ENCODE assay signal across 12 cellular contexts in the genomic region with DNA sequence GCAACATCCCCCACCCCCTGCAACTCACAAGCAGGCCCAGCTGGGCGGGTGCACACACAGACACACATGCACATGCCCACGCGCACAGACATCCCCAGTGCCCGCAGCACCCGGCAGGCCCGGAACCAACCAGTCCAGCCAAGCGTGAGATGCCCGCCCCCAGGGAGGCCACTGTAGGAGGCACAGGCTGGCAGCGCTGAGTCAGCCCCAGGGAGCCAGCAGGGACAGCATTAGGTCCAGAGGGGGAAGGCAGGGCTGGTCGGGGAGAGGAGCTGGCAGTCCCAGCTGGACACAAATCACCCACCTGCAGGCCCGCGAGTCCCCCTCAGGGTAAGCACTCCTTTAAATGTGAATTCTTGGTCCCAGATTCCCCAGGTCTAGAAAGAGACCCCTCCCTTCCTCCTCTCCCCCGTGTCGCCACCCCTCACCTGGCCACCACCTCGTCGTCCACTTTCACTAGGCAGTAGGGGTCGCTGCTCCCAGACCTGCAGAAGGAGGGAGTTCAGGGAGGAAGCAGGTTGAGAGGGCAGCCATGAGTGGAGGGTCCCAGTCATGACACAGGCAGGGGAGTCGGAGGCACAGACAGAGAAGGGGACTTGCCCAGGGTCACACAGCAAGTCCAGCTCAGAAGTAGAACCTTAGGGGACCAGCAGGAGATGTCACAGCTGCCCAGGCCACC. TPM values are rescaled to one million over a fixed set of nuclear protein-coding genes. Genes with fewer than 3 reads are reported as not detected.
DNase-seq lines count a peak whose midpoint lies in the region; ATAC-seq, FAIRE-seq and TF ChIP-seq lines count a peak whose summit lies in the region.
"Had no signal": no experiment of that assay in that cellular context is flagged by ENCODE, and none has a peak within 500 bp of the region (broad histone marks: within the 10 kb centered on the region; RNA-seq: fewer than 3 reads in every experiment).

No MANE protein-coding gene starts in this region.

- DNase-seq in ACHN = peak; percentile 93
- no peak for DNase-seq in HCT116 (ENCODE audit: low read depth, low spot score)
- DNase-seq in activated CD8-positive, alpha-beta T cell treated with anti-CD3 and anti-CD28 coated beads for 36 hours = no peak
- DNase-seq in HepG2 (ENCODE audit: low spot score) = peak; percentile 29
- DNase-seq in stimulated activated naive CD4-positive, alpha-beta T cell treated with Interleukin-2 at 50 U/mL for 16 hours (lab: John Stamatoyannopoulos, UW) = no peak
- no peak for DNase-seq in activated T-cell treated with anti-CD3 and anti-CD28 coated beads, Interleukin-2, amount 50 U/mL, for 1 hour
- no peak for DNase-seq in omental fat pad (ENCODE audit: low spot score)
- DNase-seq: effector CD8-positive, alpha-beta T cell; natural killer cell had no signal

- RAD21 ChIA-PET in HCT116 (lab: Charles Lee; ENCODE audit: low non-redundant PET in 1 of 2, low total read pairs in 2 of 2, uncharacterized antibody in 2 of 2, unreplicated experiment in 2 of 2) = no interaction called here

- H3K79me2 ChIP-seq in HCT116 (ENCODE audit: insufficient read depth, low read length) (peaks cover 12% of the 10 kb centered on the region; the same call in 1 of the 2 replicates), HepG2 (ENCODE audit: insufficient read depth, low read length) (no peaks in the 10 kb centered on the region)

- no peaks in the 10 kb centered on the region for H3K27me3 Mint-ChIP-seq in activated CD8-positive, alpha-beta T cell treated with anti-CD3 and anti-CD28 coated beads for 36 hours
- H3K27me3 Mint-ChIP-seq: stimulated activated naive CD8-positive, alpha-beta T cell treated with anti-CD3 and anti-CD28 coated beads, Interleukin-15, Interleukin-2, amounts not matched to agents 100 ng/mL and 50 ng/mL, for 24 hours had no signal

- no peak overlapping the region for H3K27ac Mint-ChIP-seq in activated CD8-positive, alpha-beta T cell treated with anti-CD3 and anti-CD28 coated beads for 36 hours
- H3K27ac Mint-ChIP-seq: natural killer cell; stimulated activated naive CD8-positive, alpha-beta T cell treated with anti-CD3 and anti-CD28 coated beads, Interleukin-15, Interleukin-2, amounts not matched to agents 100 ng/mL and 50 ng/mL, for 24 hours had no signal

- TF ChIP-seq CTCF in HCT116 (IDR thresholded peaks at IDR 0.05 in 2 of 3, conservative IDR thresholded peaks at IDR 0.05 in 1 of 3; ENCODE audit: borderline replicate concordance in 1 of 3, insufficient read depth in 1 of 3, low read depth in 2 of 3, low read length in 2 of 3) (peak in 2 of 3 experiments; percentile 42 to 46; a peak in 4 of 6 replicates), HepG2 (CRISPR knock-in tag; IDR thresholded peaks at IDR 0.05) (peak; percentile 78), omental fat pad (IDR thresholded peaks at IDR 0.05) (no peak)
- peak; percentile 16 for TF ChIP-seq CTCF in activated CD8-positive, alpha-beta T cell treated with anti-CD3 and anti-CD28 coated beads for 36 hours (IDR thresholded peaks at IDR 0.05)

- no peak for ATAC-seq in HCT116
- no peak for ATAC-seq in activated CD8-positive, alpha-beta T cell treated with anti-CD3 and anti-CD28 coated beads for 36 hours
- peak; percentile 71 for ATAC-seq in HepG2
- no peak for ATAC-seq in omental fat pad (ENCODE audit: low FRiP score)
- no peak for ATAC-seq in HG03196 (IDR thresholded peaks at IDR 0.05; ENCODE audit: unreplicated experiment)

- no peak overlapping the region for H3K4me3 ChIP-seq in HCT116 (replicated peaks in 1 of 2; ENCODE audit: low read depth in 1 of 2, low read length in 2 of 2)
- no peak overlapping the region for H3K4me3 ChIP-seq in HepG2 (replicated peaks in 1 of 3; ENCODE audit: insufficient read depth in 1 of 3, low read depth in 2 of 3, low read length in 3 of 3)

- 19% methylated on average over 6 of the region's 18 CpGs for WGBS in HepG2 (ENCODE audit: low lambda C conversion rate)

- no peaks in the 10 kb centered on the region for H3K9me3 Mint-ChIP-seq in activated CD8-positive, alpha-beta T cell treated with anti-CD3 and anti-CD28 coated beads for 36 hours
- H3K9me3 Mint-ChIP-seq: natural killer cell; stimulated activated naive CD8-positive, alpha-beta T cell treated with anti-CD3 and anti-CD28 coated beads, Interleukin-15, Interleukin-2, amounts not matched to agents 100 ng/mL and 50 ng/mL, for 24 hours had no signal

- H3K36me3 Mint-ChIP-seq in activated CD8-positive, alpha-beta T cell treated with anti-CD3 and anti-CD28 coated beads for 36 hours (ENCODE audit: low read depth) = no peaks in the 10 kb centered on the region
- H3K36me3 Mint-ChIP-seq: natural killer cell had no signal

- intact Hi-C loops in HCT116 (cut with micrococcal nuclease) = no loop called here
- intact Hi-C loops in activated CD8-positive, alpha-beta T cell treated with anti-CD3 and anti-CD28 coated beads for 36 hours (cut with micrococcal nuclease) = no loop called here
- intact Hi-C loops in HepG2 (cut with micrococcal nuclease; ENCODE audit: unreplicated experiment) = no loop called here

- BruUV-seq in HCT116 (replicated peaks; lab: Mats Ljungman, UMichigan) (no TSS peak), HepG2 (replicated peaks; lab: Mats Ljungman, UMichigan) (no TSS peak)

- no peaks in the 10 kb centered on the region for H3K9me3 ChIP-seq in HCT116 (ENCODE audit: control insufficient read depth in 1 of 2, insufficient read depth in 1 of 2, low read depth in 1 of 2, low read length in 2 of 2)
- no peaks in the 10 kb centered on the region for H3K9me3 ChIP-seq in HepG2 (ENCODE audit: low read length)

- in situ Hi-C loops in ACHN (cut with HindIII; ENCODE audit: low pct_ligation_motif_present, low pct_unique_long_range_greater_than_20kb, low sequenced_read_pairs) (no loop called here), HepG2 (cut with HindIII; ENCODE audit: extremely low pct_ligation_motif_present, low pct_unique_long_range_greater_than_20kb) (no loop called here)

- TF ChIP-seq EP300 in HepG2 (IDR thresholded peaks at IDR 0.05; ENCODE audit: low read depth in 2 of 2, low read length in 2 of 2) (no peak), HepG2 (CRISPR knock-in tag; IDR thresholded peaks at IDR 0.05; ENCODE audit: borderline replicate concordance) (no peak)

- H3K36me3 ChIP-seq in HCT116 (ENCODE audit: control insufficient read depth in 1 of 2, insufficient read depth in 2 of 2, low read length in 2 of 2) (no peaks in the 10 kb centered on the region), HepG2 (replicated peaks in 1 of 2; ENCODE audit: control insufficient read depth in 1 of 2, insufficient read depth in 2 of 2, low read length in 2 of 2) (no peaks in the 10 kb centered on the region)

- H2AFZ ChIP-seq in HCT116 (ENCODE audit: low read depth, low read length, poor library complexity, severe bottlenecking) (no peak overlapping the region), HepG2 (ENCODE audit: low read length) (no peak overlapping the region)

- no peak overlapping the region; the same call in 1 of the 2 replicates for H3K27ac ChIP-seq in HCT116 (ENCODE audit: low read depth, low read length)
- no peak overlapping the region for H3K27ac ChIP-seq in HepG2 (ENCODE audit: extremely low read length, insufficient read depth, low read length)
- H3K27ac ChIP-seq: KMS-11 had no signal

- POLR2A ChIA-PET in HCT116 (lab: Charles Lee) = no interaction called here
- POLR2A ChIA-PET in activated CD8-positive, alpha-beta T cell treated with anti-CD3 and anti-CD28 coated beads for 36 hours (lab: Charles Lee) = no interaction called here
- POLR2A ChIA-PET in HepG2 (lab: Yijun Ruan, JAX) = no interaction called here

- H3K9me2 ChIP-seq in HCT116 (ENCODE audit: insufficient read depth) = no peaks in the 10 kb centered on the region

- no peak overlapping the region for H3K4me3 Mint-ChIP-seq in activated CD8-positive, alpha-beta T cell treated with anti-CD3 and anti-CD28 coated beads for 36 hours
- H3K4me3 Mint-ChIP-seq: natural killer cell; stimulated activated naive CD8-positive, alpha-beta T cell treated with anti-CD3 and anti-CD28 coated beads, Interleukin-15, Interleukin-2, amounts not matched to agents 100 ng/mL and 50 ng/mL, for 24 hours had no signal

- CTCF ChIA-PET in HCT116 (lab: Charles Lee) = interaction anchor here (1.2 kb wide), 1 partner anchor 10 kb away, joined by 3 read pairs; no protein-coding TSS in a partner anchor
- CTCF ChIA-PET in activated CD8-positive, alpha-beta T cell treated with anti-CD3 and anti-CD28 coated beads for 36 hours (lab: Charles Lee) = interaction anchor here (1.6 to 2.5 kb wide), 2 partner anchors 22 to 44 kb away, joined by 5 to 8 read pairs; no protein-coding TSS in a partner anchor
- CTCF ChIA-PET in HepG2 (lab: Yijun Ruan, JAX; ENCODE audit: low intra/inter-chr PET ratio, low total read pairs) = no interaction called here

- H3K27me3 ChIP-seq in HCT116 (ENCODE audit: insufficient read depth, low read length) (no peaks in the 10 kb centered on the region), HepG2 (ENCODE audit: control insufficient read depth in 1 of 2, insufficient read depth in 2 of 2, low read length in 2 of 2) (peaks cover 2 to 7% of the 10 kb centered on the region in 2 experiments; a peak in 1 of 5 replicates)

- peaks cover 8 to 17% of the 10 kb centered on the region in 2 experiments for H3K4me1 ChIP-seq in HCT116 (ENCODE audit: control insufficient read depth in 1 of 2, insufficient read depth in 2 of 2, low read length in 2 of 2)
- H3K4me1 ChIP-seq in HepG2 (ENCODE audit: insufficient read depth, low read length) = no peaks in the 10 kb centered on the region

- H3K4me1 Mint-ChIP-seq in activated CD8-positive, alpha-beta T cell treated with anti-CD3 and anti-CD28 coated beads for 36 hours (ENCODE audit: low read depth) = peaks cover 6% of the 10 kb centered on the region
- H3K4me1 Mint-ChIP-seq: natural killer cell had no signal

- no peak for TF ChIP-seq POLR2A in HCT116 (IDR thresholded peaks at IDR 0.05; ENCODE audit: borderline replicate concordance, extremely low read depth, insufficient read depth, insufficient read length)
- TF ChIP-seq POLR2A in HepG2 (IDR thresholded peaks at IDR 0.05; ENCODE audit: insufficient read depth in 1 of 2, low read depth in 2 of 2, low read length in 2 of 2) = no peak

- H3K4me2 ChIP-seq in HCT116 (ENCODE audit: low read length) = no peak overlapping the region
- no peak overlapping the region for H3K4me2 ChIP-seq in HepG2 (ENCODE audit: low read depth, low read length)
- H3K4me2 ChIP-seq: KMS-11 had no signal

- H4K20me1 ChIP-seq in HCT116 (ENCODE audit: insufficient read depth) (no peaks in the 10 kb centered on the region), HepG2 (ENCODE audit: insufficient read depth, low read length) (no peaks in the 10 kb centered on the region)

- no peak for FAIRE-seq in HepG2 (lab: Jason Lieb, UNC)

- TF ChIP-seq RAD21 in HCT116 (IDR thresholded peaks at IDR 0.05; ENCODE audit: low read depth) (no peak), HepG2 (CRISPR knock-in tag; IDR thresholded peaks at IDR 0.05) (no peak)

- H3K9ac ChIP-seq in HCT116 (ENCODE audit: low read length) = no peak overlapping the region
- no peak overlapping the region for H3K9ac ChIP-seq in HepG2 (ENCODE audit: insufficient read depth, low read depth, low read length)
- H3K9ac ChIP-seq: KMS-11 had no signal

RNA-seq across cellular contexts. Expression of gene RASAL1, which starts 5.0 kb away (rescaled TPM):
- 16.0 TPM for total RNA-seq in HCT116 (2021; ENCODE audit: unreplicated experiment)
- 11.2 and 11.7 TPM in 2 replicates for polyA plus RNA-seq in HCT116 (2012)
- total RNA-seq in activated CD8-positive, alpha-beta T cell treated with anti-CD3 and anti-CD28 coated beads for 36 hours = 10 to 100 TPM in 1 of 2 experiments, 1 to 10 TPM in 1; 9.8 to 12.4 TPM
- total RNA-seq in HepG2 (2016; rRNA removed; fragmentation: Illumina TruSeq; extraction: Trizol) = not detected in 2 replicates
- 0.18 TPM in 1 of 2 replicates, not detected in the other for total RNA-seq in HepG2 (2016; cell fraction: cytosol; rRNA removed; fragmentation: Illumina TruSeq; extraction: Trizol; ENCODE audit: low read depth)
- not detected in 2 replicates for total RNA-seq in HepG2 (2016; cell fraction: insoluble cytoplasmic fraction; rRNA removed; fragmentation: Illumina TruSeq; extraction: Trizol)
- not detected in 2 replicates for total RNA-seq in HepG2 (2016; cell fraction: membrane; rRNA removed; fragmentation: Illumina TruSeq; extraction: Trizol)
- not detected in 2 replicates for total RNA-seq in HepG2 (2016; cell fraction: nucleus; rRNA removed; fragmentation: Illumina TruSeq; extraction: Trizol)
- not detected in 2 replicates for polyA plus RNA-seq in HepG2 (2011; rRNA removed)
- not detected in 2 replicates for polyA plus RNA-seq in HepG2 (2011; cell fraction: cytosol; rRNA removed)
- 0.07 and 0.31 TPM in 2 replicates for polyA plus RNA-seq in HepG2 (2011; cell fraction: nucleus; rRNA removed)
- polyA plus RNA-seq in HepG2 (2012) = not detected in 2 replicates
- polyA plus RNA-seq in HepG2 (2016; cell fraction: cytosol; fragmentation: Illumina TruSeq; extraction: Trizol; ENCODE audit: low read depth) = 0.12 TPM in 1 of 2 replicates, not detected in the other
- not detected in 2 replicates for polyA plus RNA-seq in HepG2 (2016; cell fraction: insoluble cytoplasmic fraction; fragmentation: Illumina TruSeq; extraction: Trizol; ENCODE audit: low read depth)
- polyA plus RNA-seq in HepG2 (2016; cell fraction: membrane; fragmentation: Illumina TruSeq; extraction: Trizol; ENCODE audit: low read depth) = not detected in 2 replicates
- polyA plus RNA-seq in HepG2 (2016; cell fraction: nucleus; fragmentation: Illumina TruSeq; extraction: Trizol; ENCODE audit: insufficient read depth, low read depth) = 0.72 TPM in 1 of 2 replicates, not detected in the other
- polyA minus RNA-seq in HepG2 (2011; rRNA and poly(A)+ RNA removed; ENCODE audit: low replicate concordance) = 0.30 TPM in 1 of 2 replicates, not detected in the other
- not detected in 2 replicates for polyA minus RNA-seq in HepG2 (2011; cell fraction: cytosol; rRNA and poly(A)+ RNA removed)
- not detected in 2 replicates for polyA minus RNA-seq in HepG2 (2011; cell fraction: nucleus; rRNA and poly(A)+ RNA removed)
- not detected for total RNA-seq in omental fat pad
- total RNA-seq: natural killer cell had no signal

RNA-seq across cellular contexts. Expression of gene CFAP73, which starts 18.9 kb away (rescaled TPM):
- 0.34 TPM for total RNA-seq in HCT116 (2021; ENCODE audit: unreplicated experiment)
- 0.17 and 0.40 TPM in 2 replicates for polyA plus RNA-seq in HCT116 (2012)
- total RNA-seq in activated CD8-positive, alpha-beta T cell treated with anti-CD3 and anti-CD28 coated beads for 36 hours = 1 to 10 TPM; 1.7 to 1.9 TPM
- not detected in 2 replicates for total RNA-seq in HepG2 (2016; rRNA removed; fragmentation: Illumina TruSeq; extraction: Trizol)
- not detected in 2 replicates for total RNA-seq in HepG2 (2016; cell fraction: cytosol; rRNA removed; fragmentation: Illumina TruSeq; extraction: Trizol; ENCODE audit: low read depth)
- total RNA-seq in HepG2 (2016; cell fraction: insoluble cytoplasmic fraction; rRNA removed; fragmentation: Illumina TruSeq; extraction: Trizol) = not detected in 2 replicates
- total RNA-seq in HepG2 (2016; cell fraction: membrane; rRNA removed; fragmentation: Illumina TruSeq; extraction: Trizol) = not detected in 2 replicates
- total RNA-seq in HepG2 (2016; cell fraction: nucleus; rRNA removed; fragmentation: Illumina TruSeq; extraction: Trizol) = not detected in 2 replicates
- not detected in 2 replicates for polyA plus RNA-seq in HepG2 (2011; rRNA removed)
- not detected in 2 replicates for polyA plus RNA-seq in HepG2 (2011; cell fraction: cytosol; rRNA removed)
- polyA plus RNA-seq in HepG2 (2011; cell fraction: nucleus; rRNA removed) = not detected in 2 replicates
- not detected in 2 replicates for polyA plus RNA-seq in HepG2 (2012)
- not detected in 2 replicates for polyA plus RNA-seq in HepG2 (2016; cell fraction: cytosol; fragmentation: Illumina TruSeq; extraction: Trizol; ENCODE audit: low read depth)
- polyA plus RNA-seq in HepG2 (2016; cell fraction: insoluble cytoplasmic fraction; fragmentation: Illumina TruSeq; extraction: Trizol; ENCODE audit: low read depth) = not detected in 2 replicates
- polyA plus RNA-seq in HepG2 (2016; cell fraction: membrane; fragmentation: Illumina TruSeq; extraction: Trizol; ENCODE audit: low read depth) = not detected in 2 replicates
- not detected in 2 replicates for polyA plus RNA-seq in HepG2 (2016; cell fraction: nucleus; fragmentation: Illumina TruSeq; extraction: Trizol; ENCODE audit: insufficient read depth, low read depth)
- polyA minus RNA-seq in HepG2 (2011; rRNA and poly(A)+ RNA removed; ENCODE audit: low replicate concordance) = not detected in 2 replicates
- polyA minus RNA-seq in HepG2 (2011; cell fraction: cytosol; rRNA and poly(A)+ RNA removed) = not detected in 2 replicates
- not detected in 2 replicates for polyA minus RNA-seq in HepG2 (2011; cell fraction: nucleus; rRNA and poly(A)+ RNA removed)
- not detected for total RNA-seq in omental fat pad
- total RNA-seq: natural killer cell had no signal

RNA-seq across cellular contexts. Expression of gene DDX54, which starts 54.7 kb away (rescaled TPM):
- total RNA-seq in HCT116 (2021; ENCODE audit: unreplicated experiment) (110 TPM), HepG2 (2016; rRNA removed; fragmentation: Illumina TruSeq; extraction: Trizol) (45.1 and 59.7 TPM in 2 replicates), omental fat pad (10 to 100 TPM; 42.4 to 67.0 (median 51.8) TPM)
- polyA plus RNA-seq in HCT116 (2012) = 69.3 and 81.2 TPM in 2 replicates
- 100 to 1,000 TPM; 112 to 133 TPM for total RNA-seq in activated CD8-positive, alpha-beta T cell treated with anti-CD3 and anti-CD28 coated beads for 36 hours
- total RNA-seq in HepG2 (2016; cell fraction: cytosol; rRNA removed; fragmentation: Illumina TruSeq; extraction: Trizol; ENCODE audit: low read depth) = 5.0 and 6.8 TPM in 2 replicates
- 44.2 and 60.5 TPM in 2 replicates for total RNA-seq in HepG2 (2016; cell fraction: insoluble cytoplasmic fraction; rRNA removed; fragmentation: Illumina TruSeq; extraction: Trizol)
- total RNA-seq in HepG2 (2016; cell fraction: membrane; rRNA removed; fragmentation: Illumina TruSeq; extraction: Trizol) = 15.7 and 17.4 TPM in 2 replicates
- 30.5 and 38.6 TPM in 2 replicates for total RNA-seq in HepG2 (2016; cell fraction: nucleus; rRNA removed; fragmentation: Illumina TruSeq; extraction: Trizol)
- 51.3 and 61.1 TPM in 2 replicates for polyA plus RNA-seq in HepG2 (2011; rRNA removed)
- polyA plus RNA-seq in HepG2 (2011; cell fraction: cytosol; rRNA removed) = 33.9 and 54.0 TPM in 2 replicates
- 56.0 and 66.1 TPM in 2 replicates for polyA plus RNA-seq in HepG2 (2011; cell fraction: nucleus; rRNA removed)
- polyA plus RNA-seq in HepG2 (2012) = 29.2 and 33.1 TPM in 2 replicates
- polyA plus RNA-seq in HepG2 (2016; cell fraction: cytosol; fragmentation: Illumina TruSeq; extraction: Trizol; ENCODE audit: low read depth) = 4.2 and 4.5 TPM in 2 replicates
- 61.6 and 69.4 TPM in 2 replicates for polyA plus RNA-seq in HepG2 (2016; cell fraction: insoluble cytoplasmic fraction; fragmentation: Illumina TruSeq; extraction: Trizol; ENCODE audit: low read depth)
- polyA plus RNA-seq in HepG2 (2016; cell fraction: membrane; fragmentation: Illumina TruSeq; extraction: Trizol; ENCODE audit: low read depth) = 8.9 and 13.8 TPM in 2 replicates
- polyA plus RNA-seq in HepG2 (2016; cell fraction: nucleus; fragmentation: Illumina TruSeq; extraction: Trizol; ENCODE audit: insufficient read depth, low read depth) = 93.7 and 96.2 TPM in 2 replicates
- 67.7 and 93.0 TPM in 2 replicates for polyA minus RNA-seq in HepG2 (2011; rRNA and poly(A)+ RNA removed; ENCODE audit: low replicate concordance)
- polyA minus RNA-seq in HepG2 (2011; cell fraction: cytosol; rRNA and poly(A)+ RNA removed) = 23.5 and 27.4 TPM in 2 replicates
- polyA minus RNA-seq in HepG2 (2011; cell fraction: nucleus; rRNA and poly(A)+ RNA removed) = 26.4 and 35.3 TPM in 2 replicates

RNA-seq across cellular contexts. Expression of gene RITA1, which starts 54.9 kb away (rescaled TPM):
- total RNA-seq in HCT116 (2021; ENCODE audit: unreplicated experiment) (20.7 TPM), HepG2 (2016; rRNA removed; fragmentation: Illumina TruSeq; extraction: Trizol) (28.1 and 28.9 TPM in 2 replicates), omental fat pad (10 to 100 TPM in 3 of 4 donors, 1 to 10 TPM in 1; 7.9 to 14.3 (median 11.5) TPM)
- polyA plus RNA-seq in HCT116 (2012) = 14.2 and 15.8 TPM in 2 replicates
- 10 to 100 TPM; 18.5 to 19.1 TPM for total RNA-seq in activated CD8-positive, alpha-beta T cell treated with anti-CD3 and anti-CD28 coated beads for 36 hours
- total RNA-seq in HepG2 (2016; cell fraction: cytosol; rRNA removed; fragmentation: Illumina TruSeq; extraction: Trizol; ENCODE audit: low read depth) = 34.7 and 44.4 TPM in 2 replicates
- total RNA-seq in HepG2 (2016; cell fraction: insoluble cytoplasmic fraction; rRNA removed; fragmentation: Illumina TruSeq; extraction: Trizol) = 25.7 and 31.1 TPM in 2 replicates
- total RNA-seq in HepG2 (2016; cell fraction: membrane; rRNA removed; fragmentation: Illumina TruSeq; extraction: Trizol) = 58.4 and 67.9 TPM in 2 replicates
- total RNA-seq in HepG2 (2016; cell fraction: nucleus; rRNA removed; fragmentation: Illumina TruSeq; extraction: Trizol) = 16.2 and 17.8 TPM in 2 replicates
- 12.4 and 14.3 TPM in 2 replicates for polyA plus RNA-seq in HepG2 (2011; rRNA removed)
- 13.8 and 16.3 TPM in 2 replicates for polyA plus RNA-seq in HepG2 (2011; cell fraction: cytosol; rRNA removed)
- polyA plus RNA-seq in HepG2 (2011; cell fraction: nucleus; rRNA removed) = 8.9 and 10.1 TPM in 2 replicates
- polyA plus RNA-seq in HepG2 (2012) = 8.6 and 10.6 TPM in 2 replicates
- polyA plus RNA-seq in HepG2 (2016; cell fraction: cytosol; fragmentation: Illumina TruSeq; extraction: Trizol; ENCODE audit: low read depth) = 48.9 and 64.2 TPM in 2 replicates
- 35.7 and 37.7 TPM in 2 replicates for polyA plus RNA-seq in HepG2 (2016; cell fraction: insoluble cytoplasmic fraction; fragmentation: Illumina TruSeq; extraction: Trizol; ENCODE audit: low read depth)
- polyA plus RNA-seq in HepG2 (2016; cell fraction: membrane; fragmentation: Illumina TruSeq; extraction: Trizol; ENCODE audit: low read depth) = 64.3 and 73.8 TPM in 2 replicates
- 21.0 and 24.3 TPM in 2 replicates for polyA plus RNA-seq in HepG2 (2016; cell fraction: nucleus; fragmentation: Illumina TruSeq; extraction: Trizol; ENCODE audit: insufficient read depth, low read depth)
- polyA minus RNA-seq in HepG2 (2011; rRNA and poly(A)+ RNA removed; ENCODE audit: low replicate concordance) = 12.2 and 25.5 TPM in 2 replicates
- polyA minus RNA-seq in HepG2 (2011; cell fraction: cytosol; rRNA and poly(A)+ RNA removed) = 6.2 and 7.6 TPM in 2 replicates
- polyA minus RNA-seq in HepG2 (2011; cell fraction: nucleus; rRNA and poly(A)+ RNA removed) = 11.1 and 14.5 TPM in 2 replicates

Comparison
In these comparisons a context has a peak if more than half of its experiments do, and no peak if none do; other contexts are left out.
1. DNase-seq: peak in ACHN (single experiment) and HepG2 (single experiment); none in HCT116 (single experiment), activated CD8-positive, alpha-beta T cell treated with anti-CD3 and anti-CD28 coated beads for 36 hours (single experiment), stimulated activated naive CD4-positive, alpha-beta T cell treated with Interleukin-2 at 50 U/mL for 16 hours (single experiment), activated T-cell treated with anti-CD3 and anti-CD28 coated beads, Interleukin-2, amount 50 U/mL, for 1 hour (single experiment) and omental fat pad (single experiment).
2. CTCF ChIP-seq: peak in HCT116 (2 of 3), activated CD8-positive, alpha-beta T cell treated with anti-CD3 and anti-CD28 coated beads for 36 hours (single experiment) and HepG2 (single experiment); none in omental fat pad (0 of 3).
3. RNA of gene RASAL1, which starts 5.0 kb away (total RNA-seq): 16.0 TPM in HCT116 (single experiment) and 9.8 to 12.4 TPM in activated CD8-positive, alpha-beta T cell treated with anti-CD3 and anti-CD28 coated beads for 36 hours; 0.18 TPM in HepG2 and not detected in omental fat pad; every median in the first group is over 4 times any median in the second.